10 cellular contexts compared by ENCODE assay signal in genomic region chr13:52650731-52651130, GRCh38. TPM values are rescaled to one million over a fixed set of nuclear protein-coding genes. Genes with fewer than 3 reads are reported as not detected.
DNase-seq lines count a peak whose midpoint lies in the region; ATAC-seq and TF ChIP-seq lines count a peak whose summit lies in the region.
"Had no signal": no experiment of that assay in that cellular context is flagged by ENCODE, and none has a peak within 500 bp of the region (broad histone marks: within the 10 kb centered on the region; RNA-seq: fewer than 3 reads in every experiment).

No MANE protein-coding gene starts in this region.

- H3K4me1 ChIP-seq in BE2C (no peaks in the 10 kb centered on the region), IMR-90 (ENCODE audit: control insufficient read depth, insufficient read depth, low read length) (peaks cover 2% of the 10 kb centered on the region; the same call in 1 of the 2 replicates), mesendoderm (ENCODE audit: control insufficient read depth, low read depth, low read length) (no peaks in the 10 kb centered on the region)

- POLR2A ChIA-PET in IMR-90 (lab: Charles Lee; ENCODE audit: unreplicated experiment): no interaction called here

- WGBS in IMR-90 (ENCODE audit: extremely low coverage in 2 of 2, insufficient read length in 1 of 2), 2 experiments: 20% methylated on average over 2 of the region's 6 CpGs; no CpG with 5 or more reads in 1 of the 2 experiments
- no CpG with 5 or more reads among the region's 6 CpGs for WGBS in mesendoderm (ENCODE audit: extremely low coverage, insufficient coverage, low lambda C conversion rate)

- H3K18ac ChIP-seq in IMR-90 (ENCODE audit: low read depth, low read length) (no peak overlapping the region), mesendoderm (ENCODE audit: low read length) (no peak overlapping the region)

- H3K4ac ChIP-seq in IMR-90 (ENCODE audit: low read depth, low read length) (peak overlapping the region; percentile 81), mesendoderm (ENCODE audit: low read depth, low read length) (peak overlapping the region; percentile 55)

- ATAC-seq in IMR-90 (ENCODE audit: low read depth): no peak
- no peak for ATAC-seq in HG03571 (IDR thresholded peaks at IDR 0.05; ENCODE audit: unreplicated experiment)
- no peak for ATAC-seq in GM21529 (IDR thresholded peaks at IDR 0.05; ENCODE audit: unreplicated experiment)

- H2AK9ac ChIP-seq in IMR-90 (replicated peaks; ENCODE audit: low read depth, low read length, poor library complexity): peak overlapping the region; percentile 73

- H3K4me3 ChIP-seq in BE2C (ENCODE audit: low read depth, low read length): peak overlapping the region; percentile 97
- peak overlapping the region; percentile 93 for H3K4me3 ChIP-seq in IMR-90 (ENCODE audit: insufficient read depth, low read depth, low read length)
- peak overlapping the region; percentile 87 to 91 for H3K4me3 ChIP-seq in cardiac fibroblast (replicated peaks in 1 of 2; ENCODE audit: low read depth in 2 of 2, low read length in 2 of 2)
- no peak overlapping the region for H3K4me3 ChIP-seq in mesendoderm (ENCODE audit: low read length)

- CTCF ChIA-PET in IMR-90 (lab: Yijun Ruan, JAX): no interaction called here

- no peak overlapping the region for H2BK120ac ChIP-seq in IMR-90 (ENCODE audit: low read depth, low read length)
- H2BK120ac ChIP-seq in mesendoderm (ENCODE audit: low read depth, low read length): no peak overlapping the region

- H2BK15ac ChIP-seq in IMR-90 (ENCODE audit: low read depth, low read length): no peak overlapping the region
- no peak overlapping the region for H2BK15ac ChIP-seq in mesendoderm (replicated peaks; ENCODE audit: low read depth)

- H3K9ac ChIP-seq in IMR-90 (ENCODE audit: low read depth, low read length) (peak overlapping the region; percentile 100), mesendoderm (ENCODE audit: low read length) (peak overlapping the region; percentile 0)

- H4K8ac ChIP-seq in IMR-90 (ENCODE audit: low read depth in 2 of 2, low read length in 2 of 2) (peak overlapping the region; percentile 50 to 94; a peak in 3 of 4 replicates), mesendoderm (ENCODE audit: low read depth, low read length) (no peak overlapping the region)

- H3K9me1 ChIP-seq in IMR-90 (ENCODE audit: insufficient read depth, low read length): no peaks in the 10 kb centered on the region

- in situ Hi-C loops in IMR-90 (cut with MboI; ENCODE audit: low sequenced_read_pairs): loop anchor here (10.0 kb wide), 1 partner anchor 196 kb away; the partner anchor contains the start of genes CKAP2 and VPS36

- H3K4me2 ChIP-seq in IMR-90 (ENCODE audit: low read depth, low read length) (peak overlapping the region; percentile 80), mesendoderm (ENCODE audit: low read length) (peak overlapping the region; percentile 13)

- H3K56ac ChIP-seq in IMR-90 (ENCODE audit: extremely low read depth, insufficient read depth, low read length) (no peak overlapping the region), mesendoderm (ENCODE audit: low read length) (peak overlapping the region; percentile 1)

- H4K91ac ChIP-seq in IMR-90 (ENCODE audit: insufficient read depth, low read depth, low read length): 0 out of 2 replicates have a peak overlapping the region, but pooled peaks have one; percentile 1

- H3K36me3 ChIP-seq in BE2C: peaks cover 21% of the 10 kb centered on the region
- H3K36me3 ChIP-seq in IMR-90 (ENCODE audit: control insufficient read depth, insufficient read depth, low read length): peaks cover 8% of the 10 kb centered on the region
- H3K36me3 ChIP-seq in mesendoderm (ENCODE audit: control insufficient read depth, insufficient read depth, low read length): peaks cover 2% of the 10 kb centered on the region

- intact Hi-C loops in IMR-90 (cut with micrococcal nuclease): loop anchor here (5.0 to 10.0 kb wide), 2 partner anchors 76 to 193 kb away; partner anchors contain the start of gene CKAP2

- no peak overlapping the region for H2AFZ ChIP-seq in IMR-90 (replicated peaks; ENCODE audit: low read length, poor library complexity)

- H2BK20ac ChIP-seq in IMR-90 (ENCODE audit: low read depth, low read length): no peak overlapping the region

- H2AK5ac ChIP-seq in IMR-90 (ENCODE audit: low read depth, low read length) (0 out of 2 replicates have a peak overlapping the region, but pooled peaks have one; percentile 11), mesendoderm (ENCODE audit: low read length) (no peak overlapping the region)

- H3K23ac ChIP-seq in IMR-90 (ENCODE audit: low read depth, low read length): peak overlapping the region; percentile 70
- no peak overlapping the region for H3K23ac ChIP-seq in mesendoderm (ENCODE audit: low read length)

- H4K5ac ChIP-seq in IMR-90 (ENCODE audit: low read depth, low read length) (no peak overlapping the region), mesendoderm (ENCODE audit: low read length) (no peak overlapping the region)

- no peaks in the 10 kb centered on the region for H4K20me1 ChIP-seq in IMR-90 (ENCODE audit: insufficient read depth, low read length)

- H3K27me3 ChIP-seq in BE2C (no peaks in the 10 kb centered on the region), IMR-90 (ENCODE audit: control insufficient read depth, insufficient read depth, low read length) (no peaks in the 10 kb centered on the region), mesendoderm (ENCODE audit: insufficient read depth, low read length, poor library complexity) (no peaks in the 10 kb centered on the region)

- TF ChIP-seq RAD21 in IMR-90 (IDR thresholded peaks at IDR 0.05; ENCODE audit: low read length): no peak

- no TSS peak for BruUV-seq in IMR-90 (replicated peaks; lab: Mats Ljungman, UMichigan)

- no peak for TF ChIP-seq POLR2A in IMR-90 (IDR thresholded peaks at IDR 0.05; ENCODE audit: low read depth, low read length)

- peak overlapping the region; percentile 20; the same call in 1 of the 2 replicates for H3K27ac ChIP-seq in IMR-90 (ENCODE audit: insufficient read depth, low read length)
- no peak overlapping the region for H3K27ac ChIP-seq in mesendoderm (ENCODE audit: low read depth, low read length)

- H3K14ac ChIP-seq in IMR-90 (replicated peaks; ENCODE audit: low read depth, low read length): peak overlapping the region; percentile 79

- no peak for DNase-seq in BE2C
- no peak for DNase-seq in IMR-90
- DNase-seq in cardiac fibroblast (ENCODE audit: low read depth in 2 of 2): no peak
- DNase-seq in mesendoderm: no peak
- no peak for DNase-seq in NCI-H748 treated with DMSO at 0.1 percent for 48 hours (lab: John Stamatoyannopoulos, UW)
- DNase-seq in AG08395 (ENCODE audit: low spot score): no peak
- DNase-seq: hypothalamus, NCI-H510A had no signal

- no peaks in the 10 kb centered on the region for H3K9me3 ChIP-seq in BE2C
- H3K9me3 ChIP-seq in IMR-90 (ENCODE audit: control insufficient read depth, insufficient read depth, low read length): no peaks in the 10 kb centered on the region

- TF ChIP-seq CTCF in BE2C (IDR thresholded peaks at IDR 0.05; ENCODE audit: low read depth, low read length) (no peak), IMR-90 (conservative IDR thresholded peaks at IDR 0.05; ENCODE audit: low read depth, low read length) (no peak), cardiac fibroblast (IDR thresholded peaks at IDR 0.05; ENCODE audit: low read depth, low read length) (no peak)

- H2BK5ac ChIP-seq in IMR-90 (ENCODE audit: low read depth, low read length, poor library complexity, severe bottlenecking): peak overlapping the region; percentile 8
- no peak overlapping the region for H2BK5ac ChIP-seq in mesendoderm (ENCODE audit: low read length)

- H3K79me2 ChIP-seq in mesendoderm (ENCODE audit: control insufficient read depth, insufficient read depth, low read length): peaks cover 32% of the 10 kb centered on the region

- dilution Hi-C loops in IMR-90 (cut with HindIII; ENCODE audit: low sequenced_read_pairs, unreplicated experiment): no loop called here

- peaks cover 9 to 33% of the 10 kb centered on the region in 2 experiments for H3K79me1 ChIP-seq in IMR-90 (ENCODE audit: low read depth in 1 of 2, low read length in 2 of 2)
- H3K79me1 ChIP-seq in mesendoderm (ENCODE audit: low read length): peaks cover 8% of the 10 kb centered on the region

TF ChIP-seq in IMR-90, 13 proteins besides CTCF, POLR2A, EP300 and RAD21 (continues in another document):
- no peak for TF ChIP-seq ELK1 (IDR thresholded peaks at IDR 0.05; ENCODE audit: borderline replicate concordance, low read depth, low read length)
- TF ChIP-seq MAFK (IDR thresholded peaks at IDR 0.05; ENCODE audit: low read depth, low read length): no peak
- no peak for TF ChIP-seq CHD1 (IDR thresholded peaks at IDR 0.05; ENCODE audit: low read depth, low read length)
- TF ChIP-seq CEBPB (IDR thresholded peaks at IDR 0.05; ENCODE audit: low read depth, low read length): no peak
- TF ChIP-seq RFX5 (IDR thresholded peaks at IDR 0.05; ENCODE audit: low read depth, low read length): no peak
- no peak for TF ChIP-seq BHLHE40 (IDR thresholded peaks at IDR 0.05; ENCODE audit: low read depth, low read length)
- TF ChIP-seq RCOR1 (IDR thresholded peaks at IDR 0.05; ENCODE audit: insufficient replicate concordance, low read length): no peak
- TF ChIP-seq MXI1 (IDR thresholded peaks at IDR 0.05; ENCODE audit: borderline replicate concordance, low read depth, low read length): no peak
- no peak for TF ChIP-seq FOS (IDR thresholded peaks at IDR 0.05; ENCODE audit: low read depth, low read length)

RNA-seq across cellular contexts. Expression of gene SUGT1, which starts 1.9 kb away (rescaled TPM):
- 95.2 TPM for polyA plus RNA-seq in BE2C (2012; ENCODE audit: insufficient read depth, insufficient read length, low read depth)
- 21.5 and 41.4 TPM in 2 replicates for total RNA-seq in IMR-90 (2012; rRNA removed)
- 24.6 and 25.6 TPM in 2 replicates for polyA plus RNA-seq in IMR-90 (2012; rRNA removed)
- polyA plus RNA-seq in IMR-90 (2012; cell fraction: cytosol; rRNA removed): 10.5 and 18.4 TPM in 2 replicates
- polyA plus RNA-seq in IMR-90 (2012; cell fraction: nucleus; rRNA removed; ENCODE audit: low replicate concordance): 4.3 and 14.6 TPM in 2 replicates
- 108 TPM for polyA plus RNA-seq in mesendoderm (2013, experiment 1 of 2)
- polyA plus RNA-seq in mesendoderm (2013, experiment 2 of 2): 111 TPM

RNA-seq across cellular contexts. Expression of gene HNRNPA1L2, which starts 8.5 kb away (rescaled TPM):
- polyA plus RNA-seq in BE2C (2012; ENCODE audit: insufficient read depth, insufficient read length, low read depth): 30.7 TPM
- 3.4 and 3.9 TPM in 2 replicates for total RNA-seq in IMR-90 (2012; rRNA removed)
- polyA plus RNA-seq in IMR-90 (2012; rRNA removed): 9.1 and 9.3 TPM in 2 replicates
- 0.78 and 1.5 TPM in 2 replicates for polyA plus RNA-seq in IMR-90 (2012; cell fraction: cytosol; rRNA removed)
- polyA plus RNA-seq in IMR-90 (2012; cell fraction: nucleus; rRNA removed; ENCODE audit: low replicate concordance): 2.4 and 11.3 TPM in 2 replicates
- polyA plus RNA-seq in mesendoderm (2013, experiment 1 of 2): 8.8 TPM
- 8.7 TPM for polyA plus RNA-seq in mesendoderm (2013, experiment 2 of 2)
